Comparison of ENCODE assay signal across 19 cellular contexts in genomic region chr3:56316944-56317343, GRCh38.
"Had no signal": no experiment of that assay in that cellular context is flagged by ENCODE, and none has a peak within 500 bp of the region (broad histone marks: within the 10 kb centered on the region; RNA-seq: fewer than 3 reads in every experiment).

No MANE protein-coding gene starts in this region.

- H3K27ac ChIP-seq: left ventricle myocardium inferior, ovary, right atrium auricular region, spleen, suprapubic skin, thoracic aorta, tibial artery, uterus had no signal

- H3K27me3 ChIP-seq: ovary, right atrium auricular region, spleen, suprapubic skin, tibial artery, uterus had no signal

- DNase-seq: hypothalamus; islet precursor cell; left ventricle myocardium inferior; mesendoderm; naive B cell; natural killer cell; ovary; small intestine; spleen; stimulated activated CD4-positive, alpha-beta T cell treated with anti-CD3 and anti-CD28 coated beads, Interleukin-4, amount 100 ng/mL, for 24 hours; stimulated activated naive CD4-positive, alpha-beta T cell; tibial artery; uterus had no signal

- H3K4me1 ChIP-seq: right atrium auricular region, suprapubic skin, tibial artery, uterus had no signal

- H3K36me3 ChIP-seq: left ventricle myocardium inferior, ovary, right atrium auricular region, spleen, suprapubic skin, thoracic aorta, tibial artery, uterus had no signal

- FAIRE-seq: small intestine had no signal

- ATAC-seq: natural killer cell; sciatic nerve; stimulated activated effector memory CD8-positive, alpha-beta T cell treated with anti-CD3 and anti-CD28 coated beads, Interleukin-12 subunit alpha, Interleukin-12 subunit beta, amount 100 ng/mL, for 72 hours had no signal

- H3K9me3 ChIP-seq: left ventricle myocardium inferior, ovary, right atrium auricular region, spleen, suprapubic skin, thoracic aorta, tibial artery, uterus had no signal

- H3K4me3 ChIP-seq: left ventricle myocardium inferior, lung, ovary, right atrium auricular region, spleen, suprapubic skin, thoracic aorta, tibial artery, uterus had no signal
